8 cellular contexts compared by ENCODE assay signal in genomic region chr19:3969435-3970312, GRCh38. TPM values are rescaled to one million over a fixed set of nuclear protein-coding genes. Genes with fewer than 3 reads are reported as not detected.
DNase-seq lines count a peak whose midpoint lies in the region; ATAC-seq and TF ChIP-seq lines count a peak whose summit lies in the region.

No MANE protein-coding gene starts in this region.

- H3K9me2 ChIP-seq in GM23248 (ENCODE audit: insufficient read depth): no peaks in the 10 kb centered on the region

- no peak for TF ChIP-seq CTCF in Panc1 (IDR thresholded peaks at IDR 0.05)

- H3K4me3 ChIP-seq in GM23248 (peak overlapping the region; percentile 97), Panc1 (ENCODE audit: low read depth in 2 of 2, low read length in 2 of 2) (peak overlapping the region; percentile 75 to 84), endocrine pancreas (ENCODE audit: control insufficient read depth, insufficient read depth, low read length) (peak overlapping the region; percentile 60)
- H3K4me3 ChIP-seq in naive thymus-derived CD4-positive, alpha-beta T cell (ENCODE audit: low read length): peak overlapping the region; percentile 90

- H2AFZ ChIP-seq in GM23248: no peak overlapping the region

- peak overlapping the region; percentile 38 to 89 (median 83) for H3K27ac Mint-ChIP-seq in naive thymus-derived CD4-positive, alpha-beta T cell

- WGBS in GM23248 (ENCODE audit: low coverage in 1 of 2, low lambda C conversion rate in 2 of 2, missing lambda C conversion rate in 2 of 2), 2 experiments: 2 to 4% methylated on average over 23 of the region's 23 CpGs

- no peaks in the 10 kb centered on the region for H3K27me3 Mint-ChIP-seq in naive thymus-derived CD4-positive, alpha-beta T cell

- H3K79me2 ChIP-seq in GM23248 (ENCODE audit: insufficient read depth): peaks cover 50% of the 10 kb centered on the region

- no peaks in the 10 kb centered on the region; the same call in 1 of the 2 replicates for H4K20me1 ChIP-seq in GM23248 (ENCODE audit: insufficient read depth)

- peaks cover 0 to 8% (median 4%) of the 10 kb centered on the region in 5 donors for H3K36me3 Mint-ChIP-seq in naive thymus-derived CD4-positive, alpha-beta T cell

- H3K9me3 Mint-ChIP-seq in naive thymus-derived CD4-positive, alpha-beta T cell: no peaks in the 10 kb centered on the region

- H3K9me3 ChIP-seq in GM23248 (ENCODE audit: low read depth) (no peaks in the 10 kb centered on the region), Panc1 (ENCODE audit: control insufficient read depth, insufficient read depth, low read depth, low read length) (no peaks in the 10 kb centered on the region), endocrine pancreas (ENCODE audit: control insufficient read depth, low read length) (no peaks in the 10 kb centered on the region)
- no peaks in the 10 kb centered on the region for H3K9me3 ChIP-seq in naive thymus-derived CD4-positive, alpha-beta T cell (ENCODE audit: control insufficient read depth in 2 of 3, low read length in 3 of 3)

- DNase-seq in GM23248 (peak; percentile 92), Panc1 (ENCODE audit: low read depth, low spot score) (no peak), mucosa of gallbladder (ENCODE audit: low spot score) (no peak), cerebellar cortex (ENCODE audit: low spot score) (no peak)
- DNase-seq in naive thymus-derived CD4-positive, alpha-beta T cell: no peak
- DNase-seq in stimulated activated CD4-positive, alpha-beta T cell treated with anti-CD3 and anti-CD28 coated beads, Interleukin-1b, Interleukin-23, amount 100 ng/mL, for 48 hours: no peak

- intact Hi-C loops in Panc1 (cut with micrococcal nuclease; ENCODE audit: unreplicated experiment): no loop called here
- intact Hi-C loops in naive thymus-derived CD4-positive, alpha-beta T cell (cut with micrococcal nuclease): no loop called here

- ATAC-seq in Panc1 (peak; percentile 9), HG02610 (IDR thresholded peaks at IDR 0.05; ENCODE audit: unreplicated experiment) (no peak)
- ATAC-seq in naive thymus-derived CD4-positive, alpha-beta T cell: no peak

- H3K4me2 ChIP-seq in GM23248 (ENCODE audit: unreplicated experiment): peak overlapping the region; percentile 100

- CTCF ChIA-PET in Panc1 (lab: Charles Lee): interaction anchor here (0.5 to 1.5 kb wide), 2 partner anchors 18 to 120 kb away, joined by 4 to 7 read pairs; no protein-coding TSS in a partner anchor
- CTCF ChIA-PET in naive thymus-derived CD4-positive, alpha-beta T cell (lab: Charles Lee): interaction anchor here (1.2 kb wide), 1 partner anchor 18 kb away, joined by 4 read pairs; no protein-coding TSS in a partner anchor

- H3K4me1 ChIP-seq in GM23248 (ENCODE audit: insufficient read depth): peaks cover 23% of the 10 kb centered on the region
- peaks cover 14% of the 10 kb centered on the region for H3K4me1 ChIP-seq in Panc1 (ENCODE audit: control insufficient read depth, insufficient read depth, low read length)
- no peaks in the 10 kb centered on the region for H3K4me1 ChIP-seq in endocrine pancreas (ENCODE audit: control insufficient read depth, insufficient read depth, low read length)
- H3K4me1 ChIP-seq in naive thymus-derived CD4-positive, alpha-beta T cell (ENCODE audit: control insufficient read depth in 2 of 2, insufficient read depth in 2 of 2, low read length in 2 of 2): peaks cover 13 to 16% of the 10 kb centered on the region in 2 donors

- POLR2A ChIA-PET in Panc1 (lab: Charles Lee): interaction anchor here (0.7 kb wide), 1 partner anchor 11 kb away, joined by 3 read pairs; no protein-coding TSS in a partner anchor
- POLR2A ChIA-PET in naive thymus-derived CD4-positive, alpha-beta T cell (lab: Charles Lee): interaction anchor here (1.4 kb wide), 1 partner anchor 15 kb away, joined by 9 read pairs; the partner anchor contains the start of gene EEF2

- H3K36me3 ChIP-seq in GM23248 (ENCODE audit: low read depth): peaks cover 16% of the 10 kb centered on the region; the same call in 1 of the 2 replicates
- no peaks in the 10 kb centered on the region; the same call in 1 of the 2 replicates for H3K36me3 ChIP-seq in Panc1 (ENCODE audit: control insufficient read depth, insufficient read depth, low read length)
- H3K36me3 ChIP-seq in endocrine pancreas (ENCODE audit: control insufficient read depth, insufficient read depth, low read length): no peaks in the 10 kb centered on the region
- peaks cover 0 to 44% (median 0%) of the 10 kb centered on the region in 3 experiments for H3K36me3 ChIP-seq in naive thymus-derived CD4-positive, alpha-beta T cell (ENCODE audit: control insufficient read depth in 2 of 3, insufficient read depth in 3 of 3, low read length in 3 of 3)

- H3K4me1 Mint-ChIP-seq in naive thymus-derived CD4-positive, alpha-beta T cell: peaks cover 13 to 34% (median 29%) of the 10 kb centered on the region in 7 donors

- in situ Hi-C loops in GM23248 (cut with MboI): no loop called here
- in situ Hi-C loops in Panc1 (cut with HindIII; ENCODE audit: low pct_unique_long_range_greater_than_20kb, low sequenced_read_pairs): no loop called here

- H3K27me3 ChIP-seq in GM23248 (replicated peaks; ENCODE audit: insufficient read depth) (no peaks in the 10 kb centered on the region), Panc1 (ENCODE audit: control insufficient read depth, insufficient read depth, low read length) (no peaks in the 10 kb centered on the region), endocrine pancreas (ENCODE audit: control insufficient read depth, insufficient read depth, low read length) (no peaks in the 10 kb centered on the region)
- H3K27me3 ChIP-seq in naive thymus-derived CD4-positive, alpha-beta T cell (ENCODE audit: control insufficient read depth in 2 of 2, insufficient read depth in 2 of 2, low read length in 2 of 2): no peaks in the 10 kb centered on the region

- H3K9ac ChIP-seq in GM23248: peak overlapping the region; percentile 99
- peak overlapping the region; percentile 55 for H3K9ac ChIP-seq in endocrine pancreas (ENCODE audit: control insufficient read depth, insufficient read depth, low read length)

- H3K27ac ChIP-seq in GM23248: peak overlapping the region; percentile 95
- H3K27ac ChIP-seq in Panc1 (ENCODE audit: low read length): peak overlapping the region; percentile 81
- H3K27ac ChIP-seq in naive thymus-derived CD4-positive, alpha-beta T cell (ENCODE audit: low read depth, low read length): peak overlapping the region; percentile 90

- BruUV-seq in Panc1 (replicated peaks; lab: Mats Ljungman, UMichigan): TSS peak; percentile 82

- peaks cover 44% of the 10 kb centered on the region for H3F3A ChIP-seq in GM23248 (ENCODE audit: insufficient read depth)

- H3K4me3 Mint-ChIP-seq in naive thymus-derived CD4-positive, alpha-beta T cell: peak overlapping the region; percentile 64 to 98 (median 90)

RNA-seq across cellular contexts. Expression of gene DAPK3, which starts 1.2 kb away (rescaled TPM):
- 167 and 194 TPM in 2 replicates for total RNA-seq in GM23248 (2014; rRNA removed; shearing (Covaris generic))
- 47.6 and 51.1 TPM in 2 replicates for polyA plus RNA-seq in GM23248 (2016; fragmentation: Nextera tagmentation; extraction: Ambion mirVana)
- total RNA-seq in Panc1 (2021; ENCODE audit: unreplicated experiment): 66.6 TPM
- polyA plus RNA-seq in Panc1 (2012; ENCODE audit: insufficient read length): 79.9 TPM
- total RNA-seq in naive thymus-derived CD4-positive, alpha-beta T cell: 10 to 100 TPM; 24.7 to 40.3 (median 33.9) TPM
- 10 to 100 TPM; 18.2 to 35.4 TPM for polyA plus RNA-seq in naive thymus-derived CD4-positive, alpha-beta T cell
- total RNA-seq in mucosa of gallbladder: 113 TPM

RNA-seq across cellular contexts. Expression of gene EEF2, which starts 15.6 kb away (rescaled TPM):
- 2,755 and 2,906 TPM in 2 replicates for total RNA-seq in GM23248 (2014; rRNA removed; shearing (Covaris generic))
- 326 and 331 TPM in 2 replicates for polyA plus RNA-seq in GM23248 (2016; fragmentation: Nextera tagmentation; extraction: Ambion mirVana)
- total RNA-seq in Panc1 (2021; ENCODE audit: unreplicated experiment) (1,391 TPM), mucosa of gallbladder (2,245 TPM)
- polyA plus RNA-seq in Panc1 (2012; ENCODE audit: insufficient read length): 1,601 TPM
- 1,000 to 10,000 TPM; 1,791 to 2,674 (median 2,346) TPM for total RNA-seq in naive thymus-derived CD4-positive, alpha-beta T cell
- polyA plus RNA-seq in naive thymus-derived CD4-positive, alpha-beta T cell: 100 to 1,000 TPM; 611 to 634 TPM

RNA-seq across cellular contexts. Expression of gene NMRK2, which starts 36.8 kb away (rescaled TPM):
- total RNA-seq in GM23248 (2014; rRNA removed; shearing (Covaris generic)): not detected in 2 replicates
- polyA plus RNA-seq in GM23248 (2016; fragmentation: Nextera tagmentation; extraction: Ambion mirVana): not detected in 2 replicates
- total RNA-seq in Panc1 (2021; ENCODE audit: unreplicated experiment) (0.21 TPM), mucosa of gallbladder (not detected)
- not detected for polyA plus RNA-seq in Panc1 (2012; ENCODE audit: insufficient read length)
- total RNA-seq in naive thymus-derived CD4-positive, alpha-beta T cell: not detected
- polyA plus RNA-seq in naive thymus-derived CD4-positive, alpha-beta T cell: not detected

RNA-seq across cellular contexts. Expression of gene PIAS4, which starts 37.9 kb away (rescaled TPM):
- total RNA-seq in GM23248 (2014; rRNA removed; shearing (Covaris generic)): 16.8 and 21.0 TPM in 2 replicates
- 6.9 and 9.1 TPM in 2 replicates for polyA plus RNA-seq in GM23248 (2016; fragmentation: Nextera tagmentation; extraction: Ambion mirVana)
- total RNA-seq in Panc1 (2021; ENCODE audit: unreplicated experiment): 36.7 TPM
- 31.6 TPM for polyA plus RNA-seq in Panc1 (2012; ENCODE audit: insufficient read length)
- 10 to 100 TPM; 23.9 to 40.6 (median 28.8) TPM for total RNA-seq in naive thymus-derived CD4-positive, alpha-beta T cell
- 1 to 10 TPM; 3.9 to 6.8 TPM for polyA plus RNA-seq in naive thymus-derived CD4-positive, alpha-beta T cell
- total RNA-seq in mucosa of gallbladder: 31.9 TPM
